ENCODE assay signal across 1 cellular context in the genomic region with DNA sequence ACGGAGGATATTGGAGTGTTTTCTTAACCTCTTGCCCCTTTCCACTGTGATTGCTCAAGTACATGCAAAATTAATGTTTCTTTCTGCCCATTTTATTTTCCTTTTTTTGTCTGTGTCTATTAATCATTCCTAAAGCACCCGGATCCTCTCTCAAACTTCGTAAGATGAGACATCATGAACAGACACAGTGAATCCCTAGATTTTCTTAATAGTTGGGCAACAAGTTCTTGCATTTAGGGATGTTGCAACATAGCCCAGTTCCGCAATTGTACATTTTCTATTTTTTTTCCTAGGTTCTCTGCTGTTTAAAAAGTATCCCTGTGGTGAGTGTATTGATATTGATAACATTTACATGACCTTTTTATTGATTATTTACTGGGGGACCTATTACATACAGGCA.
TF ChIP-seq lines count a peak whose summit lies in the region.

No MANE protein-coding gene starts in this region.

TF ChIP-seq in GM12878, 131 proteins besides CTCF, POLR2A, EP300 and RAD21:
- no peak for TF ChIP-seq MTA2 (IDR thresholded peaks at IDR 0.05; ENCODE audit: low read depth)
